In the genomic region with DNA sequence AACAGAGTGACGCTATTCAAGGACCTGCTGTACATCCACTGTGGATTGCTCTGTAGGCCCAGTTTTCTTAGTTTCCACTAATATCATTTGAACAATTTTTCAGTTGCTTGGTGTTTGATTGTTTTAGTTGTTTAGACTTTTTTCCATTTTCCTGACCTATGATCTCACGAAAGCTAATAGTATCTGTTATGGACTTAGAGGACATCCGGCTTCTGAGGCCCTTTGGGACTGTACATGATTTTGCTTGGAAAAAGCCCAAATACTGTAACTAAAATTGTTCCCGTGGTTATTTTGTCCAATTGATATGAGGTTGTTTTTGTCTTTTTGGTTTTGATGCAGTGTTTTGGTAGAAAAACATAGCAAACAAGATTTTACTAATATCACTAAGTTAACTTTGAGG, we compare ENCODE assay signal across 17 cellular contexts.
DNase-seq lines count a peak whose midpoint lies in the region; ATAC-seq and TF ChIP-seq lines count a peak whose summit lies in the region.
"Had no signal": no experiment of that assay in that cellular context is flagged by ENCODE, and none has a peak within 500 bp of the region (broad histone marks: within the 10 kb centered on the region; RNA-seq: fewer than 3 reads in every experiment).

No MANE protein-coding gene starts in this region.

- no peak overlapping the region for H3K4me3 ChIP-seq in left ventricle myocardium inferior
- H3K4me3 ChIP-seq: A549; BLaER1 treated with 17β-estradiol and CSF1 and Interleukin-3, amounts not matched to agents 10 nM and 100 nM had no signal

- no peaks in the 10 kb centered on the region for H3K27me3 ChIP-seq in left ventricle myocardium inferior (ENCODE audit: low read depth)
- H3K27me3 ChIP-seq: BLaER1 treated with 17β-estradiol and CSF1 and Interleukin-3, amounts not matched to agents 10 nM and 100 nM had no signal

- H3K27ac ChIP-seq in left ventricle myocardium inferior (replicated peaks) = peak overlapping the region; percentile 63
- H3K27ac ChIP-seq: 22Rv1; A549; BLaER1 treated with 17β-estradiol and CSF1 and Interleukin-3, amounts not matched to agents 10 nM and 100 nM; C4-2B had no signal

- DNase-seq in Right ventricle myocardium superior = no peak
- no peak for DNase-seq in Right ventricle myocardium inferior (ENCODE audit: missing footprints)
- no peak for DNase-seq in left ventricle myocardium inferior
- DNase-seq in cardiac septum (ENCODE audit: low spot score) = no peak
- DNase-seq in T-helper 17 cell = no peak
- DNase-seq: AML-193; Caco-2; Calu3; CD4-positive, alpha-beta T cell; CD8-positive, alpha-beta T cell; DMS79 treated with DMSO at 0.1 percent for 48 hours; GF-D8 had no signal

- peaks cover 17% of the 10 kb centered on the region for H3K4me1 Mint-ChIP-seq in T-helper 17 cell
- H3K4me1 Mint-ChIP-seq: B cell had no signal

- H3K4me3 Mint-ChIP-seq in T-helper 17 cell = no peak overlapping the region
- H3K4me3 Mint-ChIP-seq: B cell; CD4-positive, alpha-beta T cell; CD8-positive, alpha-beta T cell had no signal

- H3K27me3 Mint-ChIP-seq in T-helper 17 cell = no peaks in the 10 kb centered on the region
- H3K27me3 Mint-ChIP-seq: CD4-positive, alpha-beta T cell had no signal

- no peak for TF ChIP-seq CTCF in left ventricle myocardium inferior (IDR thresholded peaks at IDR 0.05; ENCODE audit: borderline replicate concordance)

- H3K9me3 ChIP-seq in left ventricle myocardium inferior (replicated peaks) (no peaks in the 10 kb centered on the region), T-helper 17 cell (ENCODE audit: control insufficient read depth, low read length, poor library complexity, severe bottlenecking) (no peaks in the 10 kb centered on the region)
- H3K9me3 ChIP-seq: A549; BLaER1 treated with 17β-estradiol and CSF1 and Interleukin-3, amounts not matched to agents 10 nM and 100 nM; Caco-2 had no signal

- peaks cover 2% of the 10 kb centered on the region for H3K36me3 Mint-ChIP-seq in T-helper 17 cell (ENCODE audit: low read depth)
- H3K36me3 Mint-ChIP-seq: CD8-positive, alpha-beta T cell had no signal

- intact Hi-C loops in Right ventricle myocardium superior (cut with DNase I) = no loop called here
- intact Hi-C loops in Right ventricle myocardium inferior (cut with DNase I) = loop anchor here (5.0 kb wide), 1 partner anchor 73 kb away; no protein-coding TSS in a partner anchor
- intact Hi-C loops in left ventricle myocardium inferior (cut with micrococcal nuclease) = no loop called here
- intact Hi-C loops in cardiac septum (cut with DNase I) = no loop called here

- ATAC-seq in Right ventricle myocardium superior (ENCODE audit: poor library complexity) (peak; percentile 23), Right ventricle myocardium inferior (no peak), T-helper 17 cell (no peak)
- ATAC-seq: A549; CD8-positive, alpha-beta T cell had no signal

- no peaks in the 10 kb centered on the region for H3K36me3 ChIP-seq in left ventricle myocardium inferior
- H3K36me3 ChIP-seq: BLaER1 treated with 17β-estradiol and CSF1 and Interleukin-3, amounts not matched to agents 10 nM and 100 nM had no signal

- peak overlapping the region; percentile 32 for H3K27ac Mint-ChIP-seq in T-helper 17 cell
- H3K27ac Mint-ChIP-seq: B cell; CD4-positive, alpha-beta T cell; CD8-positive, alpha-beta T cell had no signal

- peaks cover 44% of the 10 kb centered on the region for H3K4me1 ChIP-seq in left ventricle myocardium inferior
- H3K4me1 ChIP-seq: A549; BLaER1 treated with 17β-estradiol and CSF1 and Interleukin-3, amounts not matched to agents 10 nM and 100 nM; Caco-2 had no signal
